In genomic region chr18:70491734-70492348, GRCh38 we compare ENCODE assay signal across 8 cellular contexts.
A peak's percentile ranks its signal among the peaks of the same experiment; 100 is the strongest.
DNase-seq lines count a peak whose midpoint lies in the region; ATAC-seq lines count a peak whose summit lies in the region.

No MANE protein-coding gene starts in this region.

- DNase-seq in Daoy (ENCODE audit: low read depth) (peak; percentile 51), OCI-M1 (lab: John Stamatoyannopoulos, UW) (peak; percentile 84), glomerular endothelial cell (ENCODE audit: extremely low read depth, low read depth, low spot score) (peak; percentile 14), retina (peak; percentile 31), T1000 (lab: John Stamatoyannopoulos, UW) (no peak)
- peak; percentile 3 to 9 for DNase-seq in activated T-helper 1 cell treated with anti-CD3 and anti-CD28 coated beads, Interleukin-2, amount 50 U/mL, for 16 hours (ENCODE audit: low read depth in 1 of 2, low spot score in 1 of 2)

- peak; percentile 84 for ATAC-seq in GM19463 (IDR thresholded peaks at IDR 0.05; ENCODE audit: unreplicated experiment)
- ATAC-seq in HG03521 (IDR thresholded peaks at IDR 0.05; ENCODE audit: unreplicated experiment): peak; percentile 82
